ENCODE assay signal across 8 cellular contexts in the genomic region with DNA sequence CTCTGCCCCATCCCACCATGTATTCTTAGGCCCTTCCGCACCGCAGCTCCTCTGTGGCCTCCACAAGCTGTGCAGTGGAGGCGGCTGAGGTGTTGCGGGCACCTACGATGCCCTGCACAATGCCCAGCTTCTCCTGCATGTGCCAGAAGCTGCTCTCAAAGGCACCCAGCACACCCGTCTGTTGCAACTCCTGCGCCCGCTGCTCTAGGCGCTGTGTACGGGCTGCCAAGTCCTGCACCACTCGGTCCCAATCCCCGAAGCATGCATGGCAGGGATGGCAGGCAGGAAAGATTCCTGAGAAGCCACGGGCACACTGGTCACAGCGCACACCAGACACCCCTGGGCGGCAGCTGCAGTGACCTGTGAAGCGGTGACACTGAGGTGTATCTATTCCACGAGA. TPM values are rescaled to one million over a fixed set of nuclear protein-coding genes. Genes with fewer than 3 reads are reported as not detected.
"Had no signal": no experiment of that assay in that cellular context is flagged by ENCODE, and none has a peak within 500 bp of the region (broad histone marks: within the 10 kb centered on the region; RNA-seq: fewer than 3 reads in every experiment).

No MANE protein-coding gene starts in this region.

- H3K4me3 ChIP-seq: K562 had no signal

- DNase-seq: IMR-90, KBM-7, KG1 had no signal

- H3K9me3 Mint-ChIP-seq: IgD-negative memory B cell had no signal

- H3K27me3 Mint-ChIP-seq: IgD-negative memory B cell had no signal

- FAIRE-seq: HepG2, HTR-8/SVneo, K562 had no signal

- ATAC-seq: HepG2, K562 had no signal

- H3K27ac ChIP-seq: HL-60 had no signal

RNA-seq across cellular contexts. Expression of gene LAMB2, which starts 9.2 kb away (rescaled TPM):
- polyA plus RNA-seq: IgD-negative memory B cell had no signal
